In genomic region chr12:113462117-113462774, GRCh38 we compare ENCODE assay signal across 8 cellular contexts. TPM values are rescaled to one million over a fixed set of nuclear protein-coding genes. Genes with fewer than 3 reads are reported as not detected.
DNase-seq lines count a peak whose midpoint lies in the region; ATAC-seq and TF ChIP-seq lines count a peak whose summit lies in the region.

No MANE protein-coding gene starts in this region.

- H3K27ac ChIP-seq in DOHH2 (ENCODE audit: low read depth, low read length) (no peak overlapping the region), KMS-11 (no peak overlapping the region), parathyroid adenoma (no peak overlapping the region), thyroid gland (no peak overlapping the region)

- H3K4me3 ChIP-seq in DOHH2 (ENCODE audit: low read length), result no peak overlapping the region
- H3K4me3 ChIP-seq in KMS-11 (IDR thresholded peaks at IDR 0.05; ENCODE audit: insufficient read depth, low read depth, low read length), result no peak overlapping the region
- no peak overlapping the region for H3K4me3 ChIP-seq in parathyroid adenoma (ENCODE audit: low read depth, low read length)
- no peak overlapping the region for H3K4me3 ChIP-seq in thyroid gland (replicated peaks in 1 of 3)

- H4K20me1 ChIP-seq in DOHH2 (ENCODE audit: control insufficient read depth, insufficient read depth, low read depth, low read length) (no peaks in the 10 kb centered on the region), KMS-11 (ENCODE audit: insufficient read depth) (no peaks in the 10 kb centered on the region)

- H3K79me2 ChIP-seq in DOHH2 (ENCODE audit: control insufficient read depth, low read length) (no peaks in the 10 kb centered on the region), KMS-11 (ENCODE audit: insufficient read depth, low read depth) (no peaks in the 10 kb centered on the region), parathyroid adenoma (no peaks in the 10 kb centered on the region)

- TF ChIP-seq CTCF in DOHH2 (IDR thresholded peaks at IDR 0.05; ENCODE audit: low read depth, low read length, poor library complexity, severe bottlenecking) (peak; percentile 79), KMS-11 (conservative IDR thresholded peaks at IDR 0.05; ENCODE audit: low read depth, low read length) (peak; percentile 65), parathyroid adenoma (IDR thresholded peaks at IDR 0.05) (peak; percentile 90), thyroid gland (IDR thresholded peaks at IDR 0.05) (peak; percentile 58 to 92 (median 73))

- no peak for TF ChIP-seq POLR2A in thyroid gland (IDR thresholded peaks at IDR 0.05)

- 11 to 13% methylated on average over 25 of the region's 25 CpGs for WGBS in thyroid gland, 2 donors

- no peaks in the 10 kb centered on the region for H3K9me2 ChIP-seq in DOHH2 (replicated peaks; ENCODE audit: control insufficient read depth, low read length)

- H3K9me3 ChIP-seq in DOHH2 (ENCODE audit: control insufficient read depth, insufficient read depth, low read length) (no peaks in the 10 kb centered on the region), parathyroid adenoma (ENCODE audit: control insufficient read depth, low read length) (no peaks in the 10 kb centered on the region), thyroid gland (no peaks in the 10 kb centered on the region)

- no peaks in the 10 kb centered on the region for H3K4me1 ChIP-seq in DOHH2 (ENCODE audit: control insufficient read depth, low read length)
- H3K4me1 ChIP-seq in KMS-11 (ENCODE audit: low read depth, poor library complexity, severe bottlenecking), result no peaks in the 10 kb centered on the region
- no peaks in the 10 kb centered on the region for H3K4me1 ChIP-seq in parathyroid adenoma
- H3K4me1 ChIP-seq in thyroid gland, result peaks cover 30 to 43% of the 10 kb centered on the region in 2 donors

- no peak for ATAC-seq in HG03280 (IDR thresholded peaks at IDR 0.05; ENCODE audit: unreplicated experiment)

- no peak overlapping the region for H3K4me2 ChIP-seq in DOHH2 (ENCODE audit: low read length)
- H3K4me2 ChIP-seq in KMS-11, result peak overlapping the region; percentile 40
- H3K4me2 ChIP-seq in parathyroid adenoma (ENCODE audit: low read length), result peak overlapping the region; percentile 38

- H3K36me3 ChIP-seq in DOHH2 (ENCODE audit: control insufficient read depth, low read length), result no peaks in the 10 kb centered on the region
- no peaks in the 10 kb centered on the region for H3K36me3 ChIP-seq in KMS-11 (ENCODE audit: insufficient read depth)
- no peaks in the 10 kb centered on the region for H3K36me3 ChIP-seq in parathyroid adenoma (ENCODE audit: control insufficient read depth, insufficient read depth, low read length)
- H3K36me3 ChIP-seq in thyroid gland, result no peaks in the 10 kb centered on the region

- H3K27me3 ChIP-seq in DOHH2 (ENCODE audit: control insufficient read depth, low read length), result peaks cover 11% of the 10 kb centered on the region; the same call in 1 of the 2 replicates
- H3K27me3 ChIP-seq in KMS-11 (ENCODE audit: insufficient read depth, low read depth), result peaks cover 20% of the 10 kb centered on the region
- H3K27me3 ChIP-seq in parathyroid adenoma (ENCODE audit: control insufficient read depth, insufficient read depth, low read length), result peaks cover 8% of the 10 kb centered on the region
- H3K27me3 ChIP-seq in thyroid gland, result peaks cover 45% of the 10 kb centered on the region

- peak; percentile 85 to 87 for DNase-seq in SHP77 (lab: John Stamatoyannopoulos, UW)
- DNase-seq in activated gamma-delta T cell treated with anti-CD3 and anti-CD28 coated beads, Interleukin-2, amount 50 U/mL, for 16 hours (ENCODE audit: low read depth), result peak; percentile 31
- peak; percentile 61 for DNase-seq in germinal center (ENCODE audit: low spot score)
- peak; percentile 85 to 88 for DNase-seq in thyroid gland

- H3K9ac ChIP-seq in KMS-11 (no peak overlapping the region), parathyroid adenoma (no peak overlapping the region)

- no peaks in the 10 kb centered on the region for H3F3A ChIP-seq in DOHH2 (ENCODE audit: control insufficient read depth, insufficient read depth)

- intact Hi-C loops in thyroid gland (cut with DNase I), result loop anchor here (10.0 kb wide), 1 partner anchor 453 kb away; no protein-coding TSS in a partner anchor

- H2AFZ ChIP-seq in KMS-11 (ENCODE audit: low read depth) (peak overlapping the region; percentile 30; the same call in 1 of the 2 replicates), parathyroid adenoma (peak overlapping the region; percentile 73)

RNA-seq across cellular contexts. Expression of gene LHX5, which starts 9.4 kb away (rescaled TPM):
- total RNA-seq in thyroid gland, result under 1 TPM in 1 of 4 donors, not detected in 3; 0.13 TPM

RNA-seq across cellular contexts. Expression of gene SDSL, which starts 40.1 kb away (rescaled TPM):
- total RNA-seq in thyroid gland, result 10 to 100 TPM; 13.6 to 42.2 (median 27.5) TPM

RNA-seq across cellular contexts. Expression of gene SDS, which starts 58.6 kb away (rescaled TPM):
- total RNA-seq in thyroid gland, result 1 to 10 TPM in 1 of 4 donors, under 1 TPM in 1, not detected in 2; 0.33 to 1.4 TPM

Comparison
In these comparisons a context has a peak if more than half of its experiments do, and no peak if none do; other contexts are left out.
1. DNase-seq: peak in every context shown above with its lines; median percentile 86 in thyroid gland; 86 in SHP77; 61 in germinal center; 31 in activated gamma-delta T cell treated with anti-CD3 and anti-CD28 coated beads, Interleukin-2, amount 50 U/mL, for 16 hours.